9 cellular contexts compared by ENCODE assay signal in genomic region chr14:54398028-54398368, GRCh38. TPM values are rescaled to one million over a fixed set of nuclear protein-coding genes. Genes with fewer than 3 reads are reported as not detected.
DNase-seq lines count a peak whose midpoint lies in the region; ATAC-seq, FAIRE-seq and TF ChIP-seq lines count a peak whose summit lies in the region.
"Had no signal": no experiment of that assay in that cellular context is flagged by ENCODE, and none has a peak within 500 bp of the region (broad histone marks: within the 10 kb centered on the region; RNA-seq: fewer than 3 reads in every experiment).

No MANE protein-coding gene starts in this region.

- 40% methylated on average over 8 of the region's 8 CpGs for WGBS in A549 (ENCODE audit: missing lambda C conversion rate)

- H3K27ac ChIP-seq in A549 = peak overlapping the region; percentile 75 to 93; a peak in 5 of 6 replicates
- H3K27ac ChIP-seq in RWPE1 = peak overlapping the region; percentile 76

- CTCF ChIA-PET in A549 (lab: Yijun Ruan, JAX) = interaction anchor here (1.1 to 2.9 kb wide), 5 partner anchors 13 to 376 kb away, joined by 3 to 13 read pairs (median 4); no protein-coding TSS in a partner anchor
- CTCF ChIA-PET in RWPE1 (lab: Yijun Ruan, JAX) = interaction anchor here (0.6 to 1.7 kb wide), 2 partner anchors 10 kb away, joined by 3 to 4 read pairs; no protein-coding TSS in a partner anchor

- H3K27me3 ChIP-seq in GM06990 (replicated peaks; ENCODE audit: control insufficient read depth, insufficient read depth, low read length) = no peaks in the 10 kb centered on the region

- no peak for DNase-seq in A549 (ENCODE audit: low read depth in 1 of 2, low spot score in 1 of 2)
- no peak for DNase-seq in GM06990 (ENCODE audit: extremely low read depth, insufficient read length)
- no peak for DNase-seq in RWPE1 (ENCODE audit: low spot score)
- DNase-seq in fibroblast of pulmonary artery (ENCODE audit: low read depth) = no peak
- DNase-seq in NK-92 treated with Interleukin-12 subunit alpha and Interleukin-12 subunit beta, amount 100 ng/mL, for 24 hours (lab: John Stamatoyannopoulos, UW) = no peak
- DNase-seq in NCI-H187 treated with DMSO at 0.1 percent for 48 hours (lab: John Stamatoyannopoulos, UW) = no peak
- no peak for DNase-seq in HT-29 (ENCODE audit: low spot score)
- DNase-seq: NCI-H1417 treated with DMSO at 0.1 percent for 48 hours had no signal

- ATAC-seq in A549 (no peak), GM21786 (IDR thresholded peaks at IDR 0.05; ENCODE audit: unreplicated experiment) (no peak)

- FAIRE-seq in A549 (lab: Jason Lieb, UNC) = no peak

- H3K4me2 ChIP-seq in A549 = peak overlapping the region; percentile 96

- no peak for TF ChIP-seq RAD21 in A549 (conservative IDR thresholded peaks at IDR 0.05 in 1 of 2, IDR thresholded peaks at IDR 0.05 in 1 of 2)

- no peak for TF ChIP-seq EP300 in A549 (IDR thresholded peaks at IDR 0.05)

- TF ChIP-seq CTCF in A549 (IDR thresholded peaks at IDR 0.05) (no peak), GM06990 (IDR thresholded peaks at IDR 0.05; ENCODE audit: insufficient read depth, low read length, poor library complexity, severe bottlenecking) (no peak), RWPE1 (conservative IDR thresholded peaks at IDR 0.05; ENCODE audit: low read depth) (no peak), fibroblast of pulmonary artery (IDR thresholded peaks at IDR 0.05; ENCODE audit: low read length, missing control alignments) (no peak)

- H3K4me1 ChIP-seq in A549 = peaks cover 28% of the 10 kb centered on the region

- peaks cover 4% of the 10 kb centered on the region; the same call in 1 of the 3 replicates for H3K9me3 ChIP-seq in A549

- no peaks in the 10 kb centered on the region for H3K36me3 ChIP-seq in GM06990 (ENCODE audit: control insufficient read depth, insufficient read depth, low read length)

- peak overlapping the region; percentile 78 for H3K4me3 ChIP-seq in A549
- H3K4me3 ChIP-seq in GM06990 (replicated peaks; ENCODE audit: low read depth, low read length) = peak overlapping the region; percentile 94
- H3K4me3 ChIP-seq in fibroblast of pulmonary artery (replicated peaks; ENCODE audit: low read depth, low read length) = peak overlapping the region; percentile 81

- TF ChIP-seq POLR2A in A549 (IDR thresholded peaks at IDR 0.05; ENCODE audit: low read length) = no peak

- POLR2A ChIA-PET in A549 (lab: Yijun Ruan, JAX) = interaction anchor here (0.6 to 0.7 kb wide), 2 partner anchors 31 to 566 kb away, joined by 3 to 4 read pairs; no protein-coding TSS in a partner anchor
- POLR2A ChIA-PET in RWPE1 (lab: Yijun Ruan, JAX; ENCODE audit: low non-redundant PET) = no interaction called here

TF ChIP-seq in A549, 52 proteins besides CTCF, POLR2A, EP300 and RAD21:
- TF ChIP-seq PHF8 (IDR thresholded peaks at IDR 0.05; ENCODE audit: borderline replicate concordance, low read depth) (no peak), EHF (CRISPR knock-in tag; IDR thresholded peaks at IDR 0.05) (no peak), E2F6 (IDR thresholded peaks at IDR 0.05; ENCODE audit: borderline replicate concordance, low read depth) (no peak), MAZ (IDR thresholded peaks at IDR 0.05; ENCODE audit: borderline replicate concordance, low read depth, low read length) (no peak), HMGXB4 (CRISPR knock-in tag; IDR thresholded peaks at IDR 0.05; ENCODE audit: borderline replicate concordance) (no peak), SMC3 (IDR thresholded peaks at IDR 0.05) (no peak), HOXB5 (CRISPR knock-in tag; IDR thresholded peaks at IDR 0.05) (no peak), RCOR1 (IDR thresholded peaks at IDR 0.05; ENCODE audit: low read depth, low read length) (no peak), KDM1A (IDR thresholded peaks at IDR 0.05; ENCODE audit: low read depth) (no peak), ZC3H11A (IDR thresholded peaks at IDR 0.05) (no peak), BHLHE40 (IDR thresholded peaks at IDR 0.05; ENCODE audit: low read depth, low read length) (no peak), JUN (IDR thresholded peaks at IDR 0.05) (no peak), GATA3 (IDR thresholded peaks at IDR 0.05; ENCODE audit: borderline replicate concordance) (no peak), HOXB13 (CRISPR knock-in tag; IDR thresholded peaks at IDR 0.05; ENCODE audit: low read depth) (no peak), CEBPB (IDR thresholded peaks at IDR 0.05) (no peak), MAX (IDR thresholded peaks at IDR 0.05) (no peak)

RNA-seq across cellular contexts. Expression of gene CDKN3, which starts 1.2 kb away (rescaled TPM):
- 142 and 154 TPM in 2 replicates for polyA plus RNA-seq in A549 (2011; rRNA removed)
- polyA plus RNA-seq in A549 (2012; cell fraction: cytosol; rRNA removed) = 73.7 and 84.9 TPM in 2 replicates
- polyA plus RNA-seq in A549 (2012; cell fraction: nucleus; rRNA removed) = 15.3 and 23.7 TPM in 2 replicates
- 62.7 to 78.5 TPM (median 67.4 TPM) in 3 replicates for polyA plus RNA-seq in A549 (2017; fragmentation: RNase III; extraction: RNeasy Plus Mini Kit Qiagen cat#74134 plus additional on column Dnase treatment)
- 22.6 and 30.9 TPM in 2 replicates for polyA minus RNA-seq in A549 (2011; rRNA and poly(A)+ RNA removed)
- 28.7 and 31.5 TPM in 2 replicates for total RNA-seq in HT-29 (2014; rRNA removed; shearing (Covaris generic))

RNA-seq across cellular contexts. Expression of gene CNIH1, which starts 43.2 kb away (rescaled TPM):
- 411 and 487 TPM in 2 replicates for polyA plus RNA-seq in A549 (2011; rRNA removed)
- polyA plus RNA-seq in A549 (2012; cell fraction: cytosol; rRNA removed) = 172 and 215 TPM in 2 replicates
- polyA plus RNA-seq in A549 (2012; cell fraction: nucleus; rRNA removed) = 144 and 174 TPM in 2 replicates
- 337 to 361 TPM (median 347 TPM) in 3 replicates for polyA plus RNA-seq in A549 (2017; fragmentation: RNase III; extraction: RNeasy Plus Mini Kit Qiagen cat#74134 plus additional on column Dnase treatment)
- 453 and 486 TPM in 2 replicates for polyA minus RNA-seq in A549 (2011; rRNA and poly(A)+ RNA removed)
- 23.0 and 41.3 TPM in 2 replicates for total RNA-seq in HT-29 (2014; rRNA removed; shearing (Covaris generic))
